ENCODE assay signal across 11 cellular contexts in genomic region chr13:46735425-46735824, GRCh38.
"Had no signal": no experiment of that assay in that cellular context is flagged by ENCODE, and none has a peak within 500 bp of the region (broad histone marks: within the 10 kb centered on the region; RNA-seq: fewer than 3 reads in every experiment).

No MANE protein-coding gene starts in this region.

- H2AFZ ChIP-seq: GM23248, GM23338 had no signal

- H3K4me3 Mint-ChIP-seq: GM23338, H9, HFFc6 had no signal

- H3K4me2 ChIP-seq: GM23338 had no signal

- H3K9ac ChIP-seq: GM23248 had no signal

- H3K27ac Mint-ChIP-seq: GM23338, H9, HFFc6 had no signal

- H3K4me3 ChIP-seq: GM23248, GM23338, HAP-1 had no signal

- ATAC-seq: GM23338, HCT116 had no signal

- FAIRE-seq: H1, H54 had no signal

- H3K9me3 Mint-ChIP-seq: GM23338, H9, HFFc6 had no signal

- H3K9me3 ChIP-seq: HAP-1 had no signal

- DNase-seq: GM23248, GOT3, H7, H9, HCEC 1CT, HFFc6 had no signal

- H3K27ac ChIP-seq: GM23248 had no signal
